Comparison of ENCODE assay signal across 15 cellular contexts in the genomic region with DNA sequence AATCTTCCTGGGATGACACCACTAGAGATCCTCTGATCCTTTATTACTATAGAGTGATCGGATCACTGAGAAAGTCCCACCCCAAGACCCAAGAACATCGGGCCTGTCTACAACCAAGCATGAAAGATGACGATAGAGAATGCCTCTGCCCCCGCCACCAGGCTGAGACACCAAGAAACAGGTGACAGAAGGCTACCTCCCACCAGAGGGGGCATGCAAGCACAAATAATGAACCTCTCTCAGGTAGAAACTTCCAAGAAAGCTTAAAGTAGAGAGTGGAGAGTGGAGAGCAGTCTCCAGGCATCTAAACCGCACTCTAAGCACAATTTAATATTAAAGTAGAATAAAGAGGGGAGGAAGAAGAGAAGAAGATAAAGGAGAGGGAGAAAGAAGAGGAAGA.
A peak's percentile ranks its signal among the peaks of the same experiment; 100 is the strongest.
DNase-seq lines count a peak whose midpoint lies in the region; ATAC-seq and TF ChIP-seq lines count a peak whose summit lies in the region.
"Had no signal": no experiment of that assay in that cellular context is flagged by ENCODE, and none has a peak within 500 bp of the region (broad histone marks: within the 10 kb centered on the region; RNA-seq: fewer than 3 reads in every experiment).

No MANE protein-coding gene starts in this region.

- no peak overlapping the region for H3K9ac ChIP-seq in DND-41 (ENCODE audit: low read depth, low read length)
- H3K9ac ChIP-seq: BLaER1 treated with 17β-estradiol and CSF1 and Interleukin-3, amounts not matched to agents 10 nM and 100 nM had no signal

- no peak overlapping the region for H3K4me3 ChIP-seq in CD4-positive, CD25-positive, alpha-beta regulatory T cell (ENCODE audit: low read depth, low read length)
- H3K4me3 ChIP-seq in DND-41 (ENCODE audit: low read depth in 1 of 2, low read length in 2 of 2), result no peak overlapping the region
- H3K4me3 ChIP-seq in ovary, result no peak overlapping the region
- H3K4me3 ChIP-seq: BLaER1 treated with 17β-estradiol and CSF1 and Interleukin-3, amounts not matched to agents 10 nM and 100 nM; SJCRH30 had no signal

- H3K27me3 Mint-ChIP-seq in CD4-positive, CD25-positive, alpha-beta regulatory T cell, result no peaks in the 10 kb centered on the region
- no peaks in the 10 kb centered on the region for H3K27me3 Mint-ChIP-seq in T-helper 17 cell

- DNase-seq in CD4-positive, CD25-positive, alpha-beta regulatory T cell, result peak in 2 of 3 donors; percentile 4 to 15
- DNase-seq in DND-41 (peak; percentile 10), T-helper 17 cell (no peak), foreskin keratinocyte (no peak), cerebellum (ENCODE audit: low spot score) (no peak), ovary (no peak), OCI-M2 (lab: John Stamatoyannopoulos, UW; ENCODE audit: unreplicated experiment) (no peak)
- DNase-seq: CD8-positive, alpha-beta memory T cell; KBM-7; MV-4-11; NCI-H1694 treated with DMSO at 0.1 percent for 48 hours; NCI-H226; NCI-H524 treated with DMSO at 0.1 percent for 48 hours; SJCRH30 had no signal

- H4K20me1 ChIP-seq in DND-41 (ENCODE audit: insufficient read depth, low read length), result no peaks in the 10 kb centered on the region
- H4K20me1 ChIP-seq: BLaER1 treated with 17β-estradiol and CSF1 and Interleukin-3, amounts not matched to agents 10 nM and 100 nM had no signal

- WGBS in ovary, 3 donors, result 95 to 97% (median 96%) methylated on average over 5 of the region's 5 CpGs

- peaks cover 4 to 19% (median 14%) of the 10 kb centered on the region in 4 donors for H3K4me1 Mint-ChIP-seq in CD4-positive, CD25-positive, alpha-beta regulatory T cell
- H3K4me1 Mint-ChIP-seq in T-helper 17 cell, result peaks cover 7% of the 10 kb centered on the region

- H3K9me3 ChIP-seq in CD4-positive, CD25-positive, alpha-beta regulatory T cell (ENCODE audit: control insufficient read depth in 2 of 2, low read length in 2 of 2), result no peaks in the 10 kb centered on the region
- no peaks in the 10 kb centered on the region for H3K9me3 ChIP-seq in DND-41 (ENCODE audit: insufficient read depth, low read length, severe bottlenecking)
- no peaks in the 10 kb centered on the region for H3K9me3 ChIP-seq in T-helper 17 cell (ENCODE audit: control insufficient read depth, low read length, poor library complexity, severe bottlenecking)
- no peaks in the 10 kb centered on the region for H3K9me3 ChIP-seq in ovary
- H3K9me3 ChIP-seq: BLaER1 treated with 17β-estradiol and CSF1 and Interleukin-3, amounts not matched to agents 10 nM and 100 nM; SJCRH30 had no signal

- H3K27me3 ChIP-seq in CD4-positive, CD25-positive, alpha-beta regulatory T cell (ENCODE audit: control insufficient read depth, insufficient read depth, low read length), result no peaks in the 10 kb centered on the region
- H3K27me3 ChIP-seq in DND-41 (ENCODE audit: insufficient read depth, low read length, poor library complexity), result no peaks in the 10 kb centered on the region
- no peaks in the 10 kb centered on the region for H3K27me3 ChIP-seq in foreskin keratinocyte
- H3K27me3 ChIP-seq in ovary, result no peaks in the 10 kb centered on the region
- H3K27me3 ChIP-seq: BLaER1 treated with 17β-estradiol and CSF1 and Interleukin-3, amounts not matched to agents 10 nM and 100 nM; SJCRH30 had no signal

- H2AFZ ChIP-seq in DND-41 (ENCODE audit: low read depth, low read length), result no peak overlapping the region

- H3K79me2 ChIP-seq in DND-41 (ENCODE audit: insufficient read depth, low read length), result no peaks in the 10 kb centered on the region

- peak overlapping the region in 1 of 3 donors; percentile 17 for H3K27ac Mint-ChIP-seq in CD4-positive, CD25-positive, alpha-beta regulatory T cell
- H3K27ac Mint-ChIP-seq in T-helper 17 cell, result peak overlapping the region; percentile 17

- peaks cover 0 to 5% (median 1%) of the 10 kb centered on the region in 7 donors for H3K9me3 Mint-ChIP-seq in CD4-positive, CD25-positive, alpha-beta regulatory T cell

- TF ChIP-seq EP300 in ovary (IDR thresholded peaks at IDR 0.05), result no peak

- no peak overlapping the region for H3K4me3 Mint-ChIP-seq in CD4-positive, CD25-positive, alpha-beta regulatory T cell
- no peak overlapping the region for H3K4me3 Mint-ChIP-seq in T-helper 17 cell
- H3K4me3 Mint-ChIP-seq: CD8-positive, alpha-beta memory T cell had no signal

- H3K4me2 ChIP-seq in DND-41 (ENCODE audit: insufficient read depth, low read length), result no peak overlapping the region
- H3K4me2 ChIP-seq: BLaER1 treated with 17β-estradiol and CSF1 and Interleukin-3, amounts not matched to agents 10 nM and 100 nM had no signal

- no peak for TF ChIP-seq POLR2A in ovary (IDR thresholded peaks at IDR 0.05)

- no peaks in the 10 kb centered on the region for H3K4me1 ChIP-seq in CD4-positive, CD25-positive, alpha-beta regulatory T cell (ENCODE audit: control insufficient read depth, insufficient read depth, low read length, poor library complexity, severe bottlenecking)
- H3K4me1 ChIP-seq in DND-41 (ENCODE audit: insufficient read depth, low read length) (no peaks in the 10 kb centered on the region), foreskin keratinocyte (peaks cover 8% of the 10 kb centered on the region), ovary (ENCODE audit: insufficient read depth) (no peaks in the 10 kb centered on the region)
- H3K4me1 ChIP-seq: SJCRH30 had no signal

- no peak for ATAC-seq in CD4-positive, CD25-positive, alpha-beta regulatory T cell (ENCODE audit: low read depth in 2 of 2)
- ATAC-seq in DND-41 (ENCODE audit: insufficient read depth, low read depth), result no peak
- ATAC-seq in T-helper 17 cell, result no peak
- no peak for ATAC-seq in foreskin keratinocyte

- H3K27ac ChIP-seq in CD4-positive, CD25-positive, alpha-beta regulatory T cell (ENCODE audit: insufficient read depth, low read length, poor library complexity, severe bottlenecking), result no peak overlapping the region
- no peak overlapping the region for H3K27ac ChIP-seq in DND-41 (ENCODE audit: low read length)
- H3K27ac ChIP-seq in foreskin keratinocyte, result no peak overlapping the region
- H3K27ac ChIP-seq in ovary, result no peak overlapping the region
- H3K27ac ChIP-seq: BLaER1 treated with 17β-estradiol and CSF1 and Interleukin-3, amounts not matched to agents 10 nM and 100 nM; SJCRH30 had no signal

- peak; percentile 27 for TF ChIP-seq CTCF in DND-41 (IDR thresholded peaks at IDR 0.05; ENCODE audit: borderline replicate concordance, extremely low read depth, low read length, poor library complexity, severe bottlenecking)
- peak; percentile 16 for TF ChIP-seq CTCF in foreskin keratinocyte (conservative IDR thresholded peaks at IDR 0.05)
- no peak for TF ChIP-seq CTCF in ovary (IDR thresholded peaks at IDR 0.05)

- no peaks in the 10 kb centered on the region for H3K36me3 ChIP-seq in CD4-positive, CD25-positive, alpha-beta regulatory T cell (ENCODE audit: control insufficient read depth, insufficient read depth, low read length)
- no peaks in the 10 kb centered on the region for H3K36me3 ChIP-seq in DND-41 (ENCODE audit: insufficient read depth, low read length)
- no peaks in the 10 kb centered on the region for H3K36me3 ChIP-seq in ovary
- H3K36me3 ChIP-seq: BLaER1 treated with 17β-estradiol and CSF1 and Interleukin-3, amounts not matched to agents 10 nM and 100 nM; SJCRH30 had no signal

- intact Hi-C loops in ovary (cut with DNase I), result no loop called here

- peaks cover 3% of the 10 kb centered on the region for H3K36me3 Mint-ChIP-seq in CD4-positive, CD25-positive, alpha-beta regulatory T cell
- H3K36me3 Mint-ChIP-seq in T-helper 17 cell (ENCODE audit: low read depth), result no peaks in the 10 kb centered on the region

Comparison
In these comparisons a context has a peak if more than half of its experiments do, and no peak if none do; other contexts are left out.
1. DNase-seq: peak in CD4-positive, CD25-positive, alpha-beta regulatory T cell (2 of 3) and DND-41 (single experiment); none in T-helper 17 cell (0 of 3), foreskin keratinocyte (0 of 2), cerebellum (single experiment), ovary (0 of 5) and OCI-M2 (single experiment).
2. CTCF ChIP-seq: peak in DND-41 (single experiment) and foreskin keratinocyte (single experiment); none in ovary (0 of 3).